ENCODE assay signal across 16 cellular contexts in genomic region chr17:39662551-39663339, GRCh38. TPM values are rescaled to one million over a fixed set of nuclear protein-coding genes. Genes with fewer than 3 reads are reported as not detected.
DNase-seq lines count a peak whose midpoint lies in the region; ATAC-seq, FAIRE-seq and TF ChIP-seq lines count a peak whose summit lies in the region.
"Had no signal": no experiment of that assay in that cellular context is flagged by ENCODE, and none has a peak within 500 bp of the region (broad histone marks: within the 10 kb centered on the region; RNA-seq: fewer than 3 reads in every experiment).

No MANE protein-coding gene starts in this region.

- peak overlapping the region; percentile 48; the same call in 1 of the 2 replicates for H3K27ac ChIP-seq in Panc1 (ENCODE audit: low read length)
- peak overlapping the region; percentile 32 to 47 for H3K27ac ChIP-seq in kidney (ENCODE audit: low read depth in 2 of 2, low read length in 2 of 2)
- peak overlapping the region; percentile 56 for H3K27ac ChIP-seq in suprapubic skin
- no peak overlapping the region for H3K27ac ChIP-seq in SJCRH30
- H3K27ac ChIP-seq in CD4-positive, alpha-beta memory T cell (ENCODE audit: low read depth, low read length) = no peak overlapping the region
- H3K27ac ChIP-seq: SJSA1 had no signal

- CTCF ChIA-PET in Panc1 (lab: Charles Lee) = no interaction called here
- CTCF ChIA-PET in CD4-positive, alpha-beta memory T cell (lab: Charles Lee; ENCODE audit: partially characterized antibody) = interaction anchor here (0.6 to 1.6 kb wide), 3 partner anchors 9 to 39 kb away, joined by 3 read pairs; no protein-coding TSS in a partner anchor

- TF ChIP-seq EP300 in suprapubic skin (IDR thresholded peaks at IDR 0.05) = no peak

- H3K4me1 Mint-ChIP-seq in CD4-positive, alpha-beta memory T cell = peaks cover 1 to 10% (median 2%) of the 10 kb centered on the region in 4 donors

- H3K4me3 Mint-ChIP-seq in CD4-positive, alpha-beta memory T cell = no peak overlapping the region
- H3K4me3 Mint-ChIP-seq: CD4-positive, CD25-positive, alpha-beta regulatory T cell; memory B cell had no signal

- WGBS in suprapubic skin = 68% methylated on average over 5 of the region's 22 CpGs

- TF ChIP-seq POLR2A in suprapubic skin (IDR thresholded peaks at IDR 0.05) = no peak

- H3K27me3 ChIP-seq in H7 (ENCODE audit: control insufficient read depth, insufficient read depth, low read length) (peaks cover 22% of the 10 kb centered on the region), Panc1 (ENCODE audit: control insufficient read depth, insufficient read depth, low read length) (no peaks in the 10 kb centered on the region), suprapubic skin (peaks cover 27% of the 10 kb centered on the region), SJCRH30 (no peaks in the 10 kb centered on the region)
- H3K27me3 ChIP-seq in CD4-positive, alpha-beta memory T cell (ENCODE audit: insufficient read depth, low read length) = peaks cover 2% of the 10 kb centered on the region

- ATAC-seq in Panc1 (peak; percentile 2; the same call in 1 of the 2 replicates), HG02885 (IDR thresholded peaks at IDR 0.05; ENCODE audit: poor library complexity, unreplicated experiment) (no peak)

- H3K4me1 ChIP-seq in Panc1 (ENCODE audit: control insufficient read depth, insufficient read depth, low read length) (peaks cover 41% of the 10 kb centered on the region), kidney (ENCODE audit: control insufficient read depth in 1 of 2, insufficient read depth in 1 of 2, low read depth in 1 of 2, low read length in 2 of 2) (peaks cover 19 to 37% of the 10 kb centered on the region in 2 donors), suprapubic skin (peaks cover 66% of the 10 kb centered on the region), SJCRH30 (peaks cover 52% of the 10 kb centered on the region)
- H3K4me1 ChIP-seq in CD4-positive, alpha-beta memory T cell (ENCODE audit: insufficient read depth, low read length) = peaks cover 7% of the 10 kb centered on the region

- TSS peak; percentile 70 for BruUV-seq in Panc1 (replicated peaks; lab: Mats Ljungman, UMichigan)

- H3K4me3 ChIP-seq in H7 (ENCODE audit: insufficient read depth, low read depth, low read length) = no peak overlapping the region
- H3K4me3 ChIP-seq in Panc1 (ENCODE audit: low read depth in 2 of 2, low read length in 2 of 2) = no peak overlapping the region
- H3K4me3 ChIP-seq in kidney (ENCODE audit: low read length in 2 of 2) = no peak overlapping the region
- H3K4me3 ChIP-seq in suprapubic skin = no peak overlapping the region
- H3K4me3 ChIP-seq in SJCRH30 = no peak overlapping the region
- no peak overlapping the region for H3K4me3 ChIP-seq in CD4-positive, alpha-beta memory T cell (ENCODE audit: low read length in 2 of 2)
- H3K4me3 ChIP-seq: SJSA1 had no signal

- DNase-seq in H7 (peak; percentile 77), Panc1 (ENCODE audit: low read depth, low spot score) (no peak), kidney (peak; percentile 83), suprapubic skin (ENCODE audit: low spot score in 2 of 2) (no peak), SJCRH30 (no peak), DMS79 (lab: John Stamatoyannopoulos, UW) (no peak)
- no peak for DNase-seq in CD4-positive, alpha-beta memory T cell
- DNase-seq: amygdala; CD4-positive, CD25-positive, alpha-beta regulatory T cell; hypothalamus; occipital lobe; T1000 had no signal

- H3K9ac ChIP-seq in kidney (ENCODE audit: low read length in 2 of 2) = no peak overlapping the region

- TF ChIP-seq CTCF in Panc1 (IDR thresholded peaks at IDR 0.05) (no peak), kidney (IDR thresholded peaks at IDR 0.05; ENCODE audit: borderline replicate concordance, extremely low read depth, insufficient read depth) (no peak), suprapubic skin (IDR thresholded peaks at IDR 0.05) (no peak)

- H3K9me3 Mint-ChIP-seq in CD4-positive, alpha-beta memory T cell = no peaks in the 10 kb centered on the region
- H3K9me3 Mint-ChIP-seq: CD4-positive, CD25-positive, alpha-beta regulatory T cell; memory B cell had no signal

- peaks cover 4% of the 10 kb centered on the region for H3K36me3 ChIP-seq in H7 (replicated peaks; ENCODE audit: control insufficient read depth, insufficient read depth, low read length)
- no peaks in the 10 kb centered on the region for H3K36me3 ChIP-seq in Panc1 (ENCODE audit: control insufficient read depth, insufficient read depth, low read length)
- H3K36me3 ChIP-seq in kidney (ENCODE audit: control insufficient read depth in 1 of 2, insufficient read depth in 2 of 2, low read length in 2 of 2) = peaks cover 6 to 18% of the 10 kb centered on the region in 2 donors
- peaks cover 42% of the 10 kb centered on the region for H3K36me3 ChIP-seq in suprapubic skin
- 0 out of 2 replicates have a peak, but pooled peaks cover 2% of the 10 kb centered on the region for H3K36me3 ChIP-seq in SJCRH30
- peaks cover 44% of the 10 kb centered on the region for H3K36me3 ChIP-seq in CD4-positive, alpha-beta memory T cell (ENCODE audit: insufficient read depth, low read length)

- H3K36me3 Mint-ChIP-seq in CD4-positive, alpha-beta memory T cell = peaks cover 8 to 40% of the 10 kb centered on the region in 2 donors

- H3K27me3 Mint-ChIP-seq in CD4-positive, alpha-beta memory T cell = peaks cover 0 to 1% of the 10 kb centered on the region in 2 donors

- POLR2A ChIA-PET in Panc1 (lab: Charles Lee) = interaction anchor here (0.6 to 0.7 kb wide), 3 partner anchors 35 to 1992 kb away, joined by 3 to 5 read pairs (median 4); no protein-coding TSS in a partner anchor
- POLR2A ChIA-PET in CD4-positive, alpha-beta memory T cell (lab: Charles Lee; ENCODE audit: partially characterized antibody) = no interaction called here

- H3K9me3 ChIP-seq in Panc1 (ENCODE audit: control insufficient read depth, insufficient read depth, low read depth, low read length) (no peaks in the 10 kb centered on the region), kidney (ENCODE audit: control insufficient read depth in 1 of 2, low read length in 2 of 2) (no peaks in the 10 kb centered on the region), suprapubic skin (no peaks in the 10 kb centered on the region), SJCRH30 (replicated peaks) (no peaks in the 10 kb centered on the region)
- no peaks in the 10 kb centered on the region for H3K9me3 ChIP-seq in CD4-positive, alpha-beta memory T cell (ENCODE audit: control insufficient read depth in 1 of 2, low read length in 2 of 2)
- H3K9me3 ChIP-seq: SJSA1 had no signal

- no peak for FAIRE-seq in kidney (lab: Jason Lieb, UNC)
- FAIRE-seq: G401.6 had no signal

- H3K27ac Mint-ChIP-seq in CD4-positive, alpha-beta memory T cell = peak overlapping the region in 2 of 7 donors; percentile 29
- H3K27ac Mint-ChIP-seq: CD4-positive, CD25-positive, alpha-beta regulatory T cell; memory B cell had no signal

- intact Hi-C loops in Panc1 (cut with micrococcal nuclease; ENCODE audit: unreplicated experiment) (no loop called here), kidney (cut with DNase I) (no loop called here)
- intact Hi-C loops in CD4-positive, alpha-beta memory T cell (cut with micrococcal nuclease) = no loop called here

- in situ Hi-C loops in Panc1 (cut with HindIII; ENCODE audit: low pct_unique_long_range_greater_than_20kb, low sequenced_read_pairs) = no loop called here

RNA-seq across cellular contexts. Expression of gene TCAP, which starts 2.4 kb away (rescaled TPM):
- 0.69 and 2.7 TPM in 2 replicates for total RNA-seq in H7 (2014; rRNA removed; shearing (Covaris generic))
- total RNA-seq in Panc1 (2021; ENCODE audit: unreplicated experiment) (1.6 TPM), kidney (1.5 TPM), suprapubic skin (1 to 10 TPM in 2 of 4 donors, under 1 TPM in 1, not detected in 1; 0.57 to 2.4 (median 1.1) TPM)
- polyA plus RNA-seq in Panc1 (2012; ENCODE audit: insufficient read length) = 3.1 TPM
- polyA plus RNA-seq in kidney (ENCODE audit: insufficient read depth, low read depth, low replicate concordance) = 1.7 TPM
- 0.53 and 0.73 TPM in 2 replicates for total RNA-seq in SJCRH30 (2014; rRNA removed; shearing (Covaris generic))
- 1 to 10 TPM; 5.9 to 6.3 TPM for total RNA-seq in CD4-positive, alpha-beta memory T cell
- polyA plus RNA-seq in CD4-positive, alpha-beta memory T cell = under 1 TPM in 1 of 2 donors, not detected in 1; 0.14 TPM

RNA-seq across cellular contexts. Expression of gene PNMT, which starts 5.5 kb away (rescaled TPM):
- 2.4 and 4.0 TPM in 2 replicates for total RNA-seq in H7 (2014; rRNA removed; shearing (Covaris generic))
- total RNA-seq in Panc1 (2021; ENCODE audit: unreplicated experiment) (2.4 TPM), kidney (8.2 TPM), suprapubic skin (1 to 10 TPM in 2 of 4 donors, under 1 TPM in 2; 0.53 to 1.6 (median 1.1) TPM)
- polyA plus RNA-seq in Panc1 (2012; ENCODE audit: insufficient read length) = 4.6 TPM
- 2.0 TPM for polyA plus RNA-seq in kidney (ENCODE audit: insufficient read depth, low read depth, low replicate concordance)
- 0.71 TPM in 1 of 2 replicates, not detected in the other for total RNA-seq in SJCRH30 (2014; rRNA removed; shearing (Covaris generic))
- under 1 TPM in 1 of 2 experiments, not detected in 1; 0.55 TPM for total RNA-seq in CD4-positive, alpha-beta memory T cell
- polyA plus RNA-seq in CD4-positive, alpha-beta memory T cell = not detected
- total RNA-seq: SJSA1 had no signal
- polyA plus RNA-seq: CD4-positive, CD25-positive, alpha-beta regulatory T cell had no signal

RNA-seq across cellular contexts. Expression of gene PGAP3, which starts 25.1 kb away (rescaled TPM):
- total RNA-seq in H7 (2014; rRNA removed; shearing (Covaris generic)) = 15.9 and 17.6 TPM in 2 replicates
- total RNA-seq in Panc1 (2021; ENCODE audit: unreplicated experiment) (21.8 TPM), kidney (48.5 TPM), suprapubic skin (10 to 100 TPM; 25.7 to 41.5 (median 32.7) TPM)
- polyA plus RNA-seq in Panc1 (2012; ENCODE audit: insufficient read length) = 23.8 TPM
- 33.8 TPM for polyA plus RNA-seq in kidney (ENCODE audit: insufficient read depth, low read depth, low replicate concordance)
- total RNA-seq in SJCRH30 (2014; rRNA removed; shearing (Covaris generic)) = 1.9 and 3.1 TPM in 2 replicates
- 10 to 100 TPM; 29.6 to 30.5 TPM for total RNA-seq in CD4-positive, alpha-beta memory T cell
- 10 to 100 TPM; 22.1 to 26.5 TPM for polyA plus RNA-seq in CD4-positive, alpha-beta memory T cell

RNA-seq across cellular contexts. Expression of gene STARD3, which starts 25.8 kb away (rescaled TPM):
- total RNA-seq in H7 (2014; rRNA removed; shearing (Covaris generic)) = 55.6 and 66.3 TPM in 2 replicates
- total RNA-seq in Panc1 (2021; ENCODE audit: unreplicated experiment) = 44.8 TPM
- 61.7 TPM for polyA plus RNA-seq in Panc1 (2012; ENCODE audit: insufficient read length)
- 47.6 TPM for total RNA-seq in kidney
- 32.1 TPM for polyA plus RNA-seq in kidney (ENCODE audit: insufficient read depth, low read depth, low replicate concordance)
- total RNA-seq in suprapubic skin = 100 to 1,000 TPM in 2 of 4 donors, 10 to 100 TPM in 2; 51.7 to 156 (median 83.9) TPM
- 21.8 and 22.7 TPM in 2 replicates for total RNA-seq in SJCRH30 (2014; rRNA removed; shearing (Covaris generic))
- total RNA-seq in CD4-positive, alpha-beta memory T cell = 100 to 1,000 TPM; 105 to 110 TPM
- polyA plus RNA-seq in CD4-positive, alpha-beta memory T cell = 10 to 100 TPM; 42.2 to 43.2 TPM

RNA-seq across cellular contexts. Expression of gene PPP1R1B, which starts 36.0 kb away (rescaled TPM):
- total RNA-seq in H7 (2014; rRNA removed; shearing (Covaris generic)) = 8.3 and 11.8 TPM in 2 replicates
- 45.7 TPM for total RNA-seq in Panc1 (2021; ENCODE audit: unreplicated experiment)
- polyA plus RNA-seq in Panc1 (2012; ENCODE audit: insufficient read length) = 80.3 TPM
- total RNA-seq in kidney = 31.1 TPM
- 22.9 TPM for polyA plus RNA-seq in kidney (ENCODE audit: insufficient read depth, low read depth, low replicate concordance)
- total RNA-seq in suprapubic skin = 100 to 1,000 TPM in 1 of 4 donors, 10 to 100 TPM in 3; 43.7 to 112 (median 70.4) TPM
- total RNA-seq in SJCRH30 (2014; rRNA removed; shearing (Covaris generic)) = not detected in 2 replicates
- not detected for total RNA-seq in CD4-positive, alpha-beta memory T cell
- not detected for polyA plus RNA-seq in CD4-positive, alpha-beta memory T cell
- total RNA-seq: CD4-positive, CD25-positive, alpha-beta regulatory T cell; SJSA1 had no signal
- polyA plus RNA-seq: CD4-positive, CD25-positive, alpha-beta regulatory T cell had no signal

Comparison
In these comparisons a context has a peak if more than half of its experiments do, and no peak if none do; other contexts are left out.
1. DNase-seq: peak in H7 (single experiment) and kidney (single experiment); none in Panc1 (single experiment), suprapubic skin (0 of 2), SJCRH30 (0 of 2), CD4-positive, alpha-beta memory T cell (0 of 5) and DMS79 (single experiment).
2. H3K27ac ChIP-seq: peak in Panc1 (single experiment), kidney (2 of 2) and suprapubic skin (single experiment); none in SJCRH30 (single experiment) and CD4-positive, alpha-beta memory T cell (single experiment).